ENCODE assay signal across 20 cellular contexts in the genomic region with DNA sequence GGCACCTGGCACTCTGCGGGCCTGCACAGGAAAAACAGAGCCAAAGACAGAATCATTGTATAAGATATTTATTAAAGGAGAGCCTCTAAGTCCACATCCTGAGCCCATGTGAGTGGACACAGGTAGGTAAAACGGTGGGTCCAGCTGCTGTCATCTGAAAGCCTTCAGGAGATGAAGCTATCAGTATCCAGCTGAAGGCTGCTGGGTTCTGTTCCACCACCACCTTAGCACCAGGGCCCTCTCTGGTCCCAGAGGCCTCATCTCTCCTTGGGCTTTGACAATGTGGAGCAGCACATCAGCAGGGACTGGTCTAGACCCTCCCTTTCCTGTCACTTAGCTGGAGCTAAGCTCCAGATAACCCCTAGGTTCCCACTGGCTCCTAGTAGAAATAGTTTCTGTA. TPM values are rescaled to one million over a fixed set of nuclear protein-coding genes. Genes with fewer than 3 reads are reported as not detected.
A peak's percentile ranks its signal among the peaks of the same experiment; 100 is the strongest.
DNase-seq lines count a peak whose midpoint lies in the region; ATAC-seq and TF ChIP-seq lines count a peak whose summit lies in the region.
"Had no signal": no experiment of that assay in that cellular context is flagged by ENCODE, and none has a peak within 500 bp of the region (broad histone marks: within the 10 kb centered on the region; RNA-seq: fewer than 3 reads in every experiment).

No MANE protein-coding gene starts in this region.

- no peaks in the 10 kb centered on the region for H3K27me3 Mint-ChIP-seq in activated naive CD8-positive, alpha-beta T cell treated with anti-CD3 and anti-CD28 coated beads, Interleukin-2, amount 10 ng/mL, durations not matched to agents 7 days and 5 days
- H3K27me3 Mint-ChIP-seq in neural crest cell (ENCODE audit: low read depth), result no peaks in the 10 kb centered on the region
- H3K27me3 Mint-ChIP-seq: CD4-positive, CD25-positive, alpha-beta regulatory T cell had no signal

- H3K27ac ChIP-seq in right atrium auricular region (no peak overlapping the region), upper lobe of right lung (no peak overlapping the region)
- H3K27ac ChIP-seq: HL-60 had no signal

- peaks cover 19% of the 10 kb centered on the region for H3K36me3 Mint-ChIP-seq in activated naive CD8-positive, alpha-beta T cell treated with anti-CD3 and anti-CD28 coated beads, Interleukin-2, amount 10 ng/mL, durations not matched to agents 7 days and 5 days
- no peaks in the 10 kb centered on the region for H3K36me3 Mint-ChIP-seq in neural crest cell (ENCODE audit: low read depth)

- POLR2A ChIA-PET in activated naive CD8-positive, alpha-beta T cell treated with anti-CD3 and anti-CD28 coated beads, Interleukin-2, amount 10 ng/mL, durations not matched to agents 7 days and 5 days (lab: Charles Lee), result interaction anchor here (1.0 to 10.4 kb wide), 2 partner anchors 19 to 97 kb away, joined by 4 to 221 read pairs; no protein-coding TSS in a partner anchor

- no peak for TF ChIP-seq CTCF in right atrium auricular region (IDR thresholded peaks at IDR 0.05)
- TF ChIP-seq CTCF in neural crest cell (conservative IDR thresholded peaks at IDR 0.05), result no peak
- TF ChIP-seq CTCF in upper lobe of right lung (IDR thresholded peaks at IDR 0.05), result no peak

- ATAC-seq in left ventricle myocardium superior, result no peak
- ATAC-seq in activated naive CD8-positive, alpha-beta T cell treated with anti-CD3 and anti-CD28 coated beads, Interleukin-2, amount 10 ng/mL, durations not matched to agents 7 days and 5 days (ENCODE audit: low read depth), result no peak
- no peak for ATAC-seq in upper lobe of right lung
- no peak for ATAC-seq in GM18519 (IDR thresholded peaks at IDR 0.05; ENCODE audit: low FRiP score, unreplicated experiment)
- ATAC-seq in HG03342 (IDR thresholded peaks at IDR 0.05; ENCODE audit: unreplicated experiment), result no peak
- ATAC-seq: GM23338 had no signal

- H3K4me3 ChIP-seq in right atrium auricular region, result no peak overlapping the region
- H3K4me3 ChIP-seq in upper lobe of right lung, result no peak overlapping the region
- H3K4me3 ChIP-seq: GM23338 had no signal

- peak overlapping the region; percentile 12 for H3K27ac Mint-ChIP-seq in activated naive CD8-positive, alpha-beta T cell treated with anti-CD3 and anti-CD28 coated beads, Interleukin-2, amount 10 ng/mL, durations not matched to agents 7 days and 5 days
- H3K27ac Mint-ChIP-seq in neural crest cell (ENCODE audit: unreplicated experiment), result peak overlapping the region; percentile 29
- H3K27ac Mint-ChIP-seq: CD4-positive, CD25-positive, alpha-beta regulatory T cell; GM23338 had no signal

- no peaks in the 10 kb centered on the region for H3K9me3 Mint-ChIP-seq in activated naive CD8-positive, alpha-beta T cell treated with anti-CD3 and anti-CD28 coated beads, Interleukin-2, amount 10 ng/mL, durations not matched to agents 7 days and 5 days
- no peaks in the 10 kb centered on the region for H3K9me3 Mint-ChIP-seq in neural crest cell
- H3K9me3 Mint-ChIP-seq: CD4-positive, CD25-positive, alpha-beta regulatory T cell; GM23338 had no signal

- DNase-seq in right atrium auricular region (ENCODE audit: low spot score) (peak; percentile 28), left ventricle myocardium superior (no peak), neural crest cell (ENCODE audit: low read depth, low spot score) (no peak), upper lobe of right lung (peak; percentile 8)
- DNase-seq in activated naive CD8-positive, alpha-beta T cell treated with anti-CD3 and anti-CD28 coated beads, Interleukin-2, amount 10 ng/mL, durations not matched to agents 7 days and 5 days, result no peak
- DNase-seq: AML-193; CD4-positive, CD25-positive, alpha-beta regulatory T cell; DMS79 treated with DMSO at 0.1 percent for 48 hours; GDM1; KBM-7; NCI-H2107; NCI-H345; NCI-H69; NK-92 treated with Interleukin-12 subunit alpha and Interleukin-12 subunit beta, amount 100 ng/mL, for 24 hours; OCI-M1; RPMI8226 had no signal

- no peaks in the 10 kb centered on the region for H3K9me3 ChIP-seq in right atrium auricular region
- H3K9me3 ChIP-seq in upper lobe of right lung, result no peaks in the 10 kb centered on the region

- no peak overlapping the region for H3K4me3 Mint-ChIP-seq in activated naive CD8-positive, alpha-beta T cell treated with anti-CD3 and anti-CD28 coated beads, Interleukin-2, amount 10 ng/mL, durations not matched to agents 7 days and 5 days
- H3K4me3 Mint-ChIP-seq in neural crest cell, result no peak overlapping the region
- H3K4me3 Mint-ChIP-seq: CD4-positive, CD25-positive, alpha-beta regulatory T cell; GM23338 had no signal

- H3K36me3 ChIP-seq in right atrium auricular region (peaks cover 9% of the 10 kb centered on the region), upper lobe of right lung (peaks cover 22% of the 10 kb centered on the region)

- H3K27me3 ChIP-seq in right atrium auricular region (no peaks in the 10 kb centered on the region), upper lobe of right lung (no peaks in the 10 kb centered on the region)

- H3K4me1 Mint-ChIP-seq in activated naive CD8-positive, alpha-beta T cell treated with anti-CD3 and anti-CD28 coated beads, Interleukin-2, amount 10 ng/mL, durations not matched to agents 7 days and 5 days, result peaks cover 18% of the 10 kb centered on the region
- H3K4me1 Mint-ChIP-seq in neural crest cell, result peaks cover 8% of the 10 kb centered on the region
- H3K4me1 Mint-ChIP-seq: GM23338 had no signal

- H3K4me1 ChIP-seq in right atrium auricular region (no peaks in the 10 kb centered on the region), upper lobe of right lung (no peaks in the 10 kb centered on the region)

- intact Hi-C loops in left ventricle myocardium superior (cut with micrococcal nuclease), result no loop called here
- intact Hi-C loops in upper lobe of right lung (cut with DNase I), result no loop called here

RNA-seq across cellular contexts. Expression of a gene that starts 7.3 kb away (rescaled TPM):
- total RNA-seq in right atrium auricular region (1 to 10 TPM; 2.4 to 3.5 TPM), left ventricle myocardium superior (1.8 TPM), neural crest cell (4.6 and 5.8 TPM in 2 replicates), upper lobe of right lung (14.2 TPM)
- total RNA-seq in activated naive CD8-positive, alpha-beta T cell treated with anti-CD3 and anti-CD28 coated beads, Interleukin-2, amount 10 ng/mL, durations not matched to agents 7 days and 5 days, result 10 to 100 TPM; 20.3 TPM

RNA-seq across cellular contexts. Expression of a gene that starts 9.4 kb away (rescaled TPM):
- total RNA-seq in right atrium auricular region (not detected), left ventricle myocardium superior (not detected), neural crest cell (not detected in 2 replicates), upper lobe of right lung (not detected)
- total RNA-seq in activated naive CD8-positive, alpha-beta T cell treated with anti-CD3 and anti-CD28 coated beads, Interleukin-2, amount 10 ng/mL, durations not matched to agents 7 days and 5 days, result under 1 TPM in 1 of 2 experiments, not detected in 1; 0.45 TPM
- total RNA-seq: CD4-positive, CD25-positive, alpha-beta regulatory T cell; GM23338 had no signal

RNA-seq across cellular contexts. Expression of a gene that starts 14.8 kb away (rescaled TPM):
- total RNA-seq in right atrium auricular region (not detected), left ventricle myocardium superior (5,074 TPM), neural crest cell (6,904 and 8,313 TPM in 2 replicates), upper lobe of right lung (7,693 TPM)
- 1,000 to 10,000 TPM; 7,127 to 8,381 TPM for total RNA-seq in activated naive CD8-positive, alpha-beta T cell treated with anti-CD3 and anti-CD28 coated beads, Interleukin-2, amount 10 ng/mL, durations not matched to agents 7 days and 5 days
- total RNA-seq: GM23338 had no signal

RNA-seq across cellular contexts. Expression of a gene that starts 48.0 kb away (rescaled TPM):
- total RNA-seq in right atrium auricular region (100 to 1,000 TPM in 1 of 2 donors, 10 to 100 TPM in 1; 94.0 to 101 TPM), left ventricle myocardium superior (99.2 TPM), neural crest cell (33.2 and 33.7 TPM in 2 replicates), upper lobe of right lung (80.4 TPM)
- 10 to 100 TPM; 60.5 to 67.4 TPM for total RNA-seq in activated naive CD8-positive, alpha-beta T cell treated with anti-CD3 and anti-CD28 coated beads, Interleukin-2, amount 10 ng/mL, durations not matched to agents 7 days and 5 days

Comparison
In these comparisons a context has a peak if more than half of its experiments do, and no peak if none do; other contexts are left out.
1. DNase-seq: peak in right atrium auricular region (single experiment) and upper lobe of right lung (single experiment); none in left ventricle myocardium superior (single experiment), activated naive CD8-positive, alpha-beta T cell treated with anti-CD3 and anti-CD28 coated beads, Interleukin-2, amount 10 ng/mL, durations not matched to agents 7 days and 5 days (single experiment) and neural crest cell (single experiment).
2. RNA of a gene that starts 14.8 kb away (total RNA-seq): 7,127 to 8,381 TPM in activated naive CD8-positive, alpha-beta T cell treated with anti-CD3 and anti-CD28 coated beads, Interleukin-2, amount 10 ng/mL, durations not matched to agents 7 days and 5 days, 6,904 to 8,313 TPM in neural crest cell, 7,693 TPM in upper lobe of right lung (single experiment) and 5,074 TPM in left ventricle myocardium superior (single experiment); not detected in right atrium auricular region; every median in the first group is over 1,000 times any median in the second.